ENCODE assay signal across 14 cellular contexts in genomic region chr7:46485481-46486065, GRCh38.
DNase-seq lines count a peak whose midpoint lies in the region; ATAC-seq and TF ChIP-seq lines count a peak whose summit lies in the region.
"Had no signal": no experiment of that assay in that cellular context is flagged by ENCODE, and none has a peak within 500 bp of the region (broad histone marks: within the 10 kb centered on the region; RNA-seq: fewer than 3 reads in every experiment).

No MANE protein-coding gene starts in this region.

- H3K9me3 ChIP-seq in PC-3 (ENCODE audit: low read length) = no peaks in the 10 kb centered on the region
- H3K9me3 ChIP-seq in upper lobe of left lung = no peaks in the 10 kb centered on the region
- H3K9me3 ChIP-seq: ascending aorta had no signal

- no peak overlapping the region for H3K27ac Mint-ChIP-seq in natural killer cell
- H3K27ac Mint-ChIP-seq: activated CD4-positive, alpha-beta T cell treated with anti-CD3 and anti-CD28 coated beads, Interleukin-2, amount 10 ng/mL, durations not matched to agents 24 days and 14 days; CD8-positive, alpha-beta T cell; stimulated activated naive CD8-positive, alpha-beta T cell treated with anti-CD3 and anti-CD28 coated beads, Interleukin-15, Interleukin-2, amounts not matched to agents 100 ng/mL and 50 ng/mL, for 24 hours; T-helper 17 cell had no signal

- TF ChIP-seq POLR2A in upper lobe of left lung (IDR thresholded peaks at IDR 0.05) = no peak

- H3K27ac ChIP-seq in PC-3 (ENCODE audit: low read length) (peak overlapping the region; percentile 88), upper lobe of left lung (no peak overlapping the region)

- no TSS peak for BruUV-seq in PC-3 (replicated peaks; lab: Mats Ljungman, UMichigan)

- CTCF ChIA-PET in PC-3 (lab: Charles Lee) = interaction anchor here (1.0 kb wide), 1 partner anchor 616 kb away, joined by 3 read pairs; no protein-coding TSS in a partner anchor

- H3K4me3 Mint-ChIP-seq in natural killer cell = no peak overlapping the region
- H3K4me3 Mint-ChIP-seq: activated CD4-positive, alpha-beta T cell treated with anti-CD3 and anti-CD28 coated beads, Interleukin-2, amount 10 ng/mL, durations not matched to agents 24 days and 14 days; CD8-positive, alpha-beta T cell; stimulated activated naive CD8-positive, alpha-beta T cell treated with anti-CD3 and anti-CD28 coated beads, Interleukin-15, Interleukin-2, amounts not matched to agents 100 ng/mL and 50 ng/mL, for 24 hours; T-helper 17 cell had no signal

- 0 out of 2 replicates have a peak overlapping the region, but pooled peaks have one; percentile 21 for H2AFZ ChIP-seq in PC-3 (ENCODE audit: low read length)

- intact Hi-C loops in PC-3 (cut with micrococcal nuclease) = loop anchor here (1.0 to 5.0 kb wide), 9 partner anchors 10 to 603 kb away; no protein-coding TSS in a partner anchor
- intact Hi-C loops in natural killer cell (cut with micrococcal nuclease) = no loop called here

- H3K36me3 Mint-ChIP-seq in natural killer cell = no peaks in the 10 kb centered on the region
- H3K36me3 Mint-ChIP-seq: CD8-positive, alpha-beta T cell had no signal

- H3K27me3 Mint-ChIP-seq in natural killer cell (ENCODE audit: low read depth in 2 of 2) = no peaks in the 10 kb centered on the region
- H3K27me3 Mint-ChIP-seq: activated CD4-positive, alpha-beta T cell treated with anti-CD3 and anti-CD28 coated beads, Interleukin-2, amount 10 ng/mL, durations not matched to agents 24 days and 14 days; stimulated activated naive CD8-positive, alpha-beta T cell treated with anti-CD3 and anti-CD28 coated beads, Interleukin-15, Interleukin-2, amounts not matched to agents 100 ng/mL and 50 ng/mL, for 24 hours; T-helper 17 cell had no signal

- no peaks in the 10 kb centered on the region for H3K4me1 Mint-ChIP-seq in natural killer cell
- H3K4me1 Mint-ChIP-seq: activated CD4-positive, alpha-beta T cell treated with anti-CD3 and anti-CD28 coated beads, Interleukin-2, amount 10 ng/mL, durations not matched to agents 24 days and 14 days; T-helper 17 cell had no signal

- TF ChIP-seq CTCF in PC-3 (conservative IDR thresholded peaks at IDR 0.05; ENCODE audit: low read depth, low read length) (peak; percentile 43; the same call in 1 of the 2 replicates), epithelial cell of proximal tubule (conservative IDR thresholded peaks at IDR 0.05; ENCODE audit: low read depth, low read length) (peak; percentile 59), upper lobe of left lung (IDR thresholded peaks at IDR 0.05) (no peak), natural killer cell (IDR thresholded peaks at IDR 0.05) (no peak)

- ATAC-seq in PC-3 (peak; percentile 62), upper lobe of left lung (ENCODE audit: low FRiP score in 2 of 2) (no peak), HG03571 (IDR thresholded peaks at IDR 0.05; ENCODE audit: unreplicated experiment) (no peak), natural killer cell (no peak)
- ATAC-seq: CD8-positive, alpha-beta T cell; T-helper 17 cell had no signal

- H3K9ac ChIP-seq in PC-3 (ENCODE audit: low read length) = peak overlapping the region; percentile 23

- no peaks in the 10 kb centered on the region for H3K79me2 ChIP-seq in PC-3 (ENCODE audit: low read length)

- POLR2A ChIA-PET in PC-3 (lab: Charles Lee; ENCODE audit: unreplicated experiment) = interaction anchor here (0.5 to 1.0 kb wide), 2 partner anchors 60 to 512 kb away, joined by 3 to 10 read pairs; no protein-coding TSS in a partner anchor

- H3K27me3 ChIP-seq in PC-3 (ENCODE audit: low read length) (no peaks in the 10 kb centered on the region), upper lobe of left lung (no peaks in the 10 kb centered on the region)
- H3K27me3 ChIP-seq: ascending aorta had no signal

- no peaks in the 10 kb centered on the region for H3K9me2 ChIP-seq in PC-3 (replicated peaks; ENCODE audit: low read length)

- H3K36me3 ChIP-seq in PC-3 (ENCODE audit: low read depth, low read length) = no peaks in the 10 kb centered on the region
- no peaks in the 10 kb centered on the region for H3K36me3 ChIP-seq in upper lobe of left lung
- H3K36me3 ChIP-seq: ascending aorta had no signal

- H3K4me1 ChIP-seq in PC-3 (ENCODE audit: insufficient read depth, low read length) (peaks cover 39% of the 10 kb centered on the region), upper lobe of left lung (no peaks in the 10 kb centered on the region)
- H3K4me1 ChIP-seq: ascending aorta had no signal

- H3K9me3 Mint-ChIP-seq in natural killer cell = peaks cover 6 to 7% of the 10 kb centered on the region in 2 donors
- H3K9me3 Mint-ChIP-seq: stimulated activated naive CD8-positive, alpha-beta T cell treated with anti-CD3 and anti-CD28 coated beads, Interleukin-15, Interleukin-2, amounts not matched to agents 100 ng/mL and 50 ng/mL, for 24 hours had no signal

- peak overlapping the region; percentile 39 for H3K4me2 ChIP-seq in PC-3 (ENCODE audit: low read length)

- peak overlapping the region; percentile 7; the same call in 1 of the 2 replicates for H3K4me3 ChIP-seq in PC-3 (ENCODE audit: low read length)
- no peak overlapping the region for H3K4me3 ChIP-seq in epithelial cell of proximal tubule (ENCODE audit: low read depth, low read length)
- H3K4me3 ChIP-seq in upper lobe of left lung = no peak overlapping the region
- H3K4me3 ChIP-seq: ascending aorta had no signal

- no peaks in the 10 kb centered on the region for H3F3A ChIP-seq in PC-3 (ENCODE audit: low read length, unreplicated experiment)

- no peaks in the 10 kb centered on the region for H4K20me1 ChIP-seq in PC-3 (ENCODE audit: low read length)

- TF ChIP-seq EP300 in upper lobe of left lung (IDR thresholded peaks at IDR 0.05) = no peak

- peak; percentile 78 for DNase-seq in EL
- peak; percentile 87 for DNase-seq in PC-3
- DNase-seq in epithelial cell of proximal tubule (ENCODE audit: low read depth) = peak; percentile 58
- DNase-seq in renal cortical epithelial cell (ENCODE audit: low read depth) = peak; percentile 88
- DNase-seq in cortex of kidney (lab: John Stamatoyannopoulos, UW) = no peak
- no peak for DNase-seq in upper lobe of left lung
- DNase-seq in natural killer cell = no peak
- DNase-seq: activated CD4-positive, alpha-beta T cell treated with anti-CD3 and anti-CD28 coated beads, Interleukin-2, amount 10 ng/mL, durations not matched to agents 24 days and 14 days; CD8-positive, alpha-beta T cell; NCI-H2227 treated with DMSO at 0.1 percent for 48 hours; T-helper 17 cell had no signal

- 59 to 84% methylated on average over 3 of the region's 3 CpGs for WGBS in upper lobe of left lung, 2 donors

Comparison
In these comparisons a context has a peak if more than half of its experiments do, and no peak if none do; other contexts are left out.
1. DNase-seq: peak in EL (single experiment), PC-3 (single experiment), epithelial cell of proximal tubule (single experiment) and renal cortical epithelial cell (single experiment); none in cortex of kidney (single experiment), upper lobe of left lung (0 of 2) and natural killer cell (single experiment).
2. CTCF ChIP-seq: peak in PC-3 (single experiment) and epithelial cell of proximal tubule (single experiment); none in upper lobe of left lung (0 of 6) and natural killer cell (single experiment).